Comparison of ENCODE assay signal across 12 cellular contexts in genomic region chr12:95944108-95944704, GRCh38. TPM values are rescaled to one million over a fixed set of nuclear protein-coding genes. Genes with fewer than 3 reads are reported as not detected.
DNase-seq lines count a peak whose midpoint lies in the region; ATAC-seq and TF ChIP-seq lines count a peak whose summit lies in the region.
"Had no signal": no experiment of that assay in that cellular context is flagged by ENCODE, and none has a peak within 500 bp of the region (broad histone marks: within the 10 kb centered on the region; RNA-seq: fewer than 3 reads in every experiment).

No MANE protein-coding gene starts in this region.

- H3K4me3 Mint-ChIP-seq in activated naive CD4-positive, alpha-beta T cell treated with anti-CD3 and anti-CD28 coated beads, Interleukin-2, amount 50 U/mL, for 24 hours, result peak overlapping the region; percentile 96
- peak overlapping the region; percentile 89 to 95 for H3K4me3 Mint-ChIP-seq in stimulated activated naive CD8-positive, alpha-beta T cell treated with anti-CD3 and anti-CD28 coated beads, Interleukin-15, amount 100 ng/mL, for 72 hours

- H3K4me2 ChIP-seq in SU-DHL-6 (ENCODE audit: low read depth, low read length, poor library complexity, severe bottlenecking) (peak overlapping the region; percentile 70), hepatocyte (peak overlapping the region; percentile 89)

- no peak overlapping the region for H3K4me3 ChIP-seq in SU-DHL-6 (ENCODE audit: insufficient read depth, low read length, poor library complexity, severe bottlenecking)
- no peak overlapping the region for H3K4me3 ChIP-seq in hepatocyte
- no peak overlapping the region for H3K4me3 ChIP-seq in gastrocnemius medialis

- no peak for ATAC-seq in stimulated activated naive CD8-positive, alpha-beta T cell treated with anti-CD3 and anti-CD28 coated beads, Interleukin-15, amount 100 ng/mL, for 72 hours
- no peak for ATAC-seq in gastrocnemius medialis
- ATAC-seq in GM18511 (IDR thresholded peaks at IDR 0.05; ENCODE audit: unreplicated experiment), result no peak

- peaks cover 8% of the 10 kb centered on the region for H3F3A ChIP-seq in SU-DHL-6 (ENCODE audit: insufficient read depth)

- H3K27ac Mint-ChIP-seq in activated naive CD4-positive, alpha-beta T cell treated with anti-CD3 and anti-CD28 coated beads, Interleukin-2, amount 50 U/mL, for 24 hours, result peak overlapping the region; percentile 87
- H3K27ac Mint-ChIP-seq in stimulated activated naive CD8-positive, alpha-beta T cell treated with anti-CD3 and anti-CD28 coated beads, Interleukin-15, amount 100 ng/mL, for 72 hours, result no peak overlapping the region

- TF ChIP-seq POLR2A in gastrocnemius medialis (IDR thresholded peaks at IDR 0.05), result no peak

- H3K9me2 ChIP-seq in SU-DHL-6 (replicated peaks; ENCODE audit: insufficient read depth, low read length) (no peaks in the 10 kb centered on the region), hepatocyte (replicated peaks; ENCODE audit: insufficient read depth) (no peaks in the 10 kb centered on the region)

- H4K20me1 ChIP-seq in SU-DHL-6 (ENCODE audit: low read depth, low read length) (no peaks in the 10 kb centered on the region), hepatocyte (ENCODE audit: insufficient read depth, poor library complexity, severe bottlenecking) (no peaks in the 10 kb centered on the region)

- no peaks in the 10 kb centered on the region for H3K36me3 Mint-ChIP-seq in activated naive CD4-positive, alpha-beta T cell treated with anti-CD3 and anti-CD28 coated beads, Interleukin-2, amount 50 U/mL, for 24 hours

- intact Hi-C loops in gastrocnemius medialis (cut with DNase I; ENCODE audit: low total_unique reads), result no loop called here

- H3K27ac ChIP-seq in SU-DHL-6 (ENCODE audit: low read depth, low read length) (no peak overlapping the region), hepatocyte (no peak overlapping the region), gastrocnemius medialis (no peak overlapping the region)
- H3K27ac ChIP-seq: SJCRH30 had no signal

- in situ Hi-C loops in gastrocnemius medialis (cut with MboI; ENCODE audit: low sequenced_read_pairs in 4 of 4), result no loop called here

- WGBS in hepatocyte (ENCODE audit: low lambda C conversion rate, missing lambda C conversion rate), result 87% methylated on average over 10 of the region's 10 CpGs

- H3K4me1 ChIP-seq in hepatocyte (ENCODE audit: insufficient read depth) (no peaks in the 10 kb centered on the region), gastrocnemius medialis (peaks cover 4 to 9% of the 10 kb centered on the region in 2 donors)
- H3K4me1 ChIP-seq: SJCRH30 had no signal

- H2AFZ ChIP-seq in SU-DHL-6 (ENCODE audit: low read depth, low read length, severe bottlenecking) (peak overlapping the region; percentile 93), hepatocyte (no peak overlapping the region)

- H3K36me3 ChIP-seq in SU-DHL-6 (ENCODE audit: low read length) (no peaks in the 10 kb centered on the region), hepatocyte (replicated peaks; ENCODE audit: insufficient read depth, low read depth) (no peaks in the 10 kb centered on the region), gastrocnemius medialis (no peaks in the 10 kb centered on the region)
- H3K36me3 ChIP-seq: sigmoid colon, SJCRH30 had no signal

- TF ChIP-seq CTCF in SU-DHL-6 (IDR thresholded peaks at IDR 0.05; ENCODE audit: insufficient read depth, low read length, poor library complexity, severe bottlenecking) (no peak), hepatocyte (IDR thresholded peaks at IDR 0.05; ENCODE audit: poor library complexity) (no peak), gastrocnemius medialis (IDR thresholded peaks at IDR 0.05 in 4 of 5, conservative IDR thresholded peaks at IDR 0.05 in 1 of 5) (no peak)

- H3K4me1 Mint-ChIP-seq in activated naive CD4-positive, alpha-beta T cell treated with anti-CD3 and anti-CD28 coated beads, Interleukin-2, amount 50 U/mL, for 24 hours, result peaks cover 8% of the 10 kb centered on the region
- peaks cover 10% of the 10 kb centered on the region for H3K4me1 Mint-ChIP-seq in stimulated activated naive CD8-positive, alpha-beta T cell treated with anti-CD3 and anti-CD28 coated beads, Interleukin-15, amount 100 ng/mL, for 72 hours

- H3K9me3 ChIP-seq in SU-DHL-6 (ENCODE audit: insufficient read depth, low read length) (no peaks in the 10 kb centered on the region), hepatocyte (ENCODE audit: low read depth) (no peaks in the 10 kb centered on the region), gastrocnemius medialis (no peaks in the 10 kb centered on the region)
- H3K9me3 ChIP-seq: sigmoid colon, SJCRH30 had no signal

- H3K27me3 ChIP-seq in SU-DHL-6 (ENCODE audit: low read length), result no peaks in the 10 kb centered on the region
- no peaks in the 10 kb centered on the region for H3K27me3 ChIP-seq in hepatocyte
- H3K27me3 ChIP-seq in gastrocnemius medialis, result no peaks in the 10 kb centered on the region
- H3K27me3 ChIP-seq: sigmoid colon, SJCRH30 had no signal

- no peaks in the 10 kb centered on the region for H3K79me2 ChIP-seq in SU-DHL-6 (ENCODE audit: insufficient read depth, low read length)
- no peaks in the 10 kb centered on the region for H3K79me2 ChIP-seq in hepatocyte

- no peak for DNase-seq in activated naive CD4-positive, alpha-beta T cell treated with Interleukin-2 at 50 U/mL for 16 hours
- DNase-seq in hepatocyte (ENCODE audit: low spot score), result no peak
- no peak for DNase-seq in stimulated activated naive CD8-positive, alpha-beta T cell treated with anti-CD3 and anti-CD28 coated beads, Interleukin-15, amount 100 ng/mL, for 72 hours
- DNase-seq in NCI-H2029 treated with DMSO at 0.1 percent for 48 hours (lab: John Stamatoyannopoulos, UW), result no peak
- DNase-seq in gastrocnemius medialis, result no peak
- DNase-seq: kidney, NCI-H1436 treated with DMSO at 0.1 percent for 48 hours, SJCRH30 had no signal

- no peaks in the 10 kb centered on the region for H3K9me3 Mint-ChIP-seq in activated naive CD4-positive, alpha-beta T cell treated with anti-CD3 and anti-CD28 coated beads, Interleukin-2, amount 50 U/mL, for 24 hours
- H3K9me3 Mint-ChIP-seq in stimulated activated naive CD8-positive, alpha-beta T cell treated with anti-CD3 and anti-CD28 coated beads, Interleukin-15, amount 100 ng/mL, for 72 hours, result no peaks in the 10 kb centered on the region

- H3K27me3 Mint-ChIP-seq in activated naive CD4-positive, alpha-beta T cell treated with anti-CD3 and anti-CD28 coated beads, Interleukin-2, amount 50 U/mL, for 24 hours, result no peaks in the 10 kb centered on the region
- no peaks in the 10 kb centered on the region for H3K27me3 Mint-ChIP-seq in stimulated activated naive CD8-positive, alpha-beta T cell treated with anti-CD3 and anti-CD28 coated beads, Interleukin-15, amount 100 ng/mL, for 72 hours

- H3K9ac ChIP-seq in SU-DHL-6 (ENCODE audit: low read length), result no peak overlapping the region

RNA-seq across cellular contexts. Expression of gene AMDHD1, which starts 1.1 kb away (rescaled TPM):
- total RNA-seq in hepatocyte (2.1 and 3.5 TPM in 2 replicates), gastrocnemius medialis (1 to 10 TPM in 2 of 4 donors, not detected in 2; 1.1 to 3.5 TPM)
- 0.43 and 3.0 TPM in 2 replicates for polyA plus RNA-seq in hepatocyte
- total RNA-seq: SJCRH30 had no signal

RNA-seq across cellular contexts. Expression of gene CCDC38, which starts 1.8 kb away (rescaled TPM):
- total RNA-seq in hepatocyte (0.48 TPM in 1 of 2 replicates, not detected in the other), gastrocnemius medialis (not detected)
- polyA plus RNA-seq in hepatocyte, result 0.55 TPM in 1 of 2 replicates, not detected in the other
- total RNA-seq: sigmoid colon had no signal
- polyA plus RNA-seq: sigmoid colon had no signal

RNA-seq across cellular contexts. Expression of gene HAL, which starts 51.9 kb away (rescaled TPM):
- total RNA-seq in hepatocyte (1.3 and 1.8 TPM in 2 replicates), gastrocnemius medialis (1 to 10 TPM in 2 of 4 donors, under 1 TPM in 1, not detected in 1; 0.59 to 1.3 (median 1.3) TPM)
- polyA plus RNA-seq in hepatocyte, result 0.91 and 1.7 TPM in 2 replicates
